In genomic region chr3:188180114-188180513, GRCh38 we compare ENCODE assay signal across 1 cellular context.
TF ChIP-seq lines count a peak whose summit lies in the region.

No MANE protein-coding gene starts in this region.

TF ChIP-seq in GM23338, 12 proteins besides CTCF, POLR2A, EP300 and RAD21 (continued from another document):
- TF ChIP-seq, protein P1, sequence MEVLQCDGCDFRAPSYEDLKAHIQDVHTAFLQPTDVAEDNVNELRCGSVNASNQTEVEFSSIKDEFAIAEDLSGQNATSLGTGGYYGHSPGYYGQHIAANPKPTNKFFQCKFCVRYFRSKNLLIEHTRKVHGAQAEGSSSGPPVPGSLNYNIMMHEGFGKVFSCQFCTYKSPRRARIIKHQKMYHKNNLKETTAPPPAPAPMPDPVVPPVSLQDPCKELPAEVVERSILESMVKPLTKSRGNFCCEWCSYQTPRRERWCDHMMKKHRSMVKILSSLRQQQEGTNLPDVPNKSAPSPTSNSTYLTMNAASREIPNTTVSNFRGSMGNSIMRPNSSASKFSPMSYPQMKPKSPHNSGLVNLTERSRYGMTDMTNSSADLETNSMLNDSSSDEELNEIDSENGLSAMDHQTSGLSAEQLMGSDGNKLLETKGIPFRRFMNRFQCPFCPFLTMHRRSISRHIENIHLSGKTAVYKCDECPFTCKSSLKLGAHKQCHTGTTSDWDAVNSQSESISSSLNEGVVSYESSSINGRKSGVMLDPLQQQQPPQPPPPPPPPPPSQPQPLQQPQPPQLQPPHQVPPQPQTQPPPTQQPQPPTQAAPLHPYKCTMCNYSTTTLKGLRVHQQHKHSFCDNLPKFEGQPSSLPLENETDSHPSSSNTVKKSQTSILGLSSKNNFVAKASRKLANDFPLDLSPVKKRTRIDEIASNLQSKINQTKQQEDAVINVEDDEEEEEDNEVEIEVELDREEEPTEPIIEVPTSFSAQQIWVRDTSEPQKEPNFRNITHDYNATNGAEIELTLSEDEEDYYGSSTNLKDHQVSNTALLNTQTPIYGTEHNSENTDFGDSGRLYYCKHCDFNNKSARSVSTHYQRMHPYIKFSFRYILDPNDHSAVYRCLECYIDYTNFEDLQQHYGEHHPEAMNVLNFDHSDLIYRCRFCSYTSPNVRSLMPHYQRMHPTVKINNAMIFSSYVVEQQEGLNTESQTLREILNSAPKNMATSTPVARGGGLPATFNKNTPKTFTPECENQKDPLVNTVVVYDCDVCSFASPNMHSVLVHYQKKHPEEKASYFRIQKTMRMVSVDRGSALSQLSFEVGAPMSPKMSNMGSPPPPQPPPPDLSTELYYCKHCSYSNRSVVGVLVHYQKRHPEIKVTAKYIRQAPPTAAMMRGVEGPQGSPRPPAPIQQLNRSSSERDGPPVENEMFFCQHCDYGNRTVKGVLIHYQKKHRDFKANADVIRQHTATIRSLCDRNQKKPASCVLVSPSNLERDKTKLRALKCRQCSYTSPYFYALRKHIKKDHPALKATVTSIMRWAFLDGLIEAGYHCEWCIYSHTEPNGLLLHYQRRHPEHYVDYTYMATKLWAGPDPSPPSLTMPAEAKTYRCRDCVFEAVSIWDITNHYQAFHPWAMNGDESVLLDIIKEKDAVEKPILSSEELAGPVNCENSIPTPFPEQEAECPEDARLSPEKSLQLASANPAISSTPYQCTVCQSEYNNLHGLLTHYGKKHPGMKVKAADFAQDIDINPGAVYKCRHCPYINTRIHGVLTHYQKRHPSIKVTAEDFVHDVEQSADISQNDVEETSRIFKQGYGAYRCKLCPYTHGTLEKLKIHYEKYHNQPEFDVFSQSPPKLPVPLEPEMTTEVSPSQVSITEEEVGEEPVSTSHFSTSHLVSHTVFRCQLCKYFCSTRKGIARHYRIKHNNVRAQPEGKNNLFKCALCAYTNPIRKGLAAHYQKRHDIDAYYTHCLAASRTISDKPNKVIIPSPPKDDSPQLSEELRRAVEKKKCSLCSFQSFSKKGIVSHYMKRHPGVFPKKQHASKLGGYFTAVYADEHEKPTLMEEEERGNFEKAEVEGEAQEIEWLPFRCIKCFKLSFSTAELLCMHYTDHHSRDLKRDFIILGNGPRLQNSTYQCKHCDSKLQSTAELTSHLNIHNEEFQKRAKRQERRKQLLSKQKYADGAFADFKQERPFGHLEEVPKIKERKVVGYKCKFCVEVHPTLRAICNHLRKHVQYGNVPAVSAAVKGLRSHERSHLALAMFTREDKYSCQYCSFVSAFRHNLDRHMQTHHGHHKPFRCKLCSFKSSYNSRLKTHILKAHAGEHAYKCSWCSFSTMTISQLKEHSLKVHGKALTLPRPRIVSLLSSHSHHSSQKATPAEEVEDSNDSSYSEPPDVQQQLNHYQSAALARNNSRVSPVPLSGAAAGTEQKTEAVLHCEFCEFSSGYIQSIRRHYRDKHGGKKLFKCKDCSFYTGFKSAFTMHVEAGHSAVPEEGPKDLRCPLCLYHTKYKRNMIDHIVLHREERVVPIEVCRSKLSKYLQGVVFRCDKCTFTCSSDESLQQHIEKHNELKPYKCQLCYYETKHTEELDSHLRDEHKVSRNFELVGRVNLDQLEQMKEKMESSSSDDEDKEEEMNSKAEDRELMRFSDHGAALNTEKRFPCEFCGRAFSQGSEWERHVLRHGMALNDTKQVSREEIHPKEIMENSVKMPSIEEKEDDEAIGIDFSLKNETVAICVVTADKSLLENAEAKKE (CRISPR knock-in tag; IDR thresholded peaks at IDR 0.05), result no peak
- no peak for TF ChIP-seq ZNF114 (CRISPR knock-in tag; IDR thresholded peaks at IDR 0.05)
- no peak for TF ChIP-seq REST (IDR thresholded peaks at IDR 0.05; ENCODE audit: unreplicated experiment)
- TF ChIP-seq POLR2AphosphoS5 (IDR thresholded peaks at IDR 0.05; ENCODE audit: low read depth), result no peak
- TF ChIP-seq ZNF331 (CRISPR knock-in tag; IDR thresholded peaks at IDR 0.05; ENCODE audit: low read depth), result no peak
- TF ChIP-seq JUNB (IDR thresholded peaks at IDR 0.05; ENCODE audit: unreplicated experiment), result no peak
